ENCODE assay signal across 2 cellular contexts in genomic region chr1:212078826-212079225, GRCh38.
TF ChIP-seq lines count a peak whose summit lies in the region.

No MANE protein-coding gene starts in this region.

TF ChIP-seq in A549, 52 proteins besides CTCF, POLR2A, EP300 and RAD21:
- TF ChIP-seq CHD4 (IDR thresholded peaks at IDR 0.05; ENCODE audit: borderline replicate concordance) (no peak), CBX2 (IDR thresholded peaks at IDR 0.05; ENCODE audit: borderline replicate concordance, low read depth) (no peak), PHF8 (IDR thresholded peaks at IDR 0.05; ENCODE audit: borderline replicate concordance, low read depth) (no peak), MAFK (IDR thresholded peaks at IDR 0.05; ENCODE audit: partially characterized antibody) (no peak), MAZ (IDR thresholded peaks at IDR 0.05; ENCODE audit: borderline replicate concordance, low read depth, low read length) (no peak), CHD2 (IDR thresholded peaks at IDR 0.05; ENCODE audit: low read length, partially characterized antibody) (no peak), RCOR1 (IDR thresholded peaks at IDR 0.05; ENCODE audit: low read depth, low read length) (no peak), REST (IDR thresholded peaks at IDR 0.05) (no peak), MYC (IDR thresholded peaks at IDR 0.05; ENCODE audit: borderline replicate concordance, low read length) (no peak), ZC3H11A (IDR thresholded peaks at IDR 0.05) (no peak), EHF (CRISPR knock-in tag; IDR thresholded peaks at IDR 0.05) (no peak), MAX (IDR thresholded peaks at IDR 0.05) (no peak), ATOH8 (CRISPR knock-in tag; IDR thresholded peaks at IDR 0.05; ENCODE audit: low read depth) (no peak), SREBF2 (IDR thresholded peaks at IDR 0.05) (no peak), RARB (CRISPR knock-in tag; IDR thresholded peaks at IDR 0.05) (no peak), CEBPB (IDR thresholded peaks at IDR 0.05) (no peak), HOXB13 (CRISPR knock-in tag; IDR thresholded peaks at IDR 0.05; ENCODE audit: low read depth) (no peak)
- TF ChIP-seq, protein P1, sequence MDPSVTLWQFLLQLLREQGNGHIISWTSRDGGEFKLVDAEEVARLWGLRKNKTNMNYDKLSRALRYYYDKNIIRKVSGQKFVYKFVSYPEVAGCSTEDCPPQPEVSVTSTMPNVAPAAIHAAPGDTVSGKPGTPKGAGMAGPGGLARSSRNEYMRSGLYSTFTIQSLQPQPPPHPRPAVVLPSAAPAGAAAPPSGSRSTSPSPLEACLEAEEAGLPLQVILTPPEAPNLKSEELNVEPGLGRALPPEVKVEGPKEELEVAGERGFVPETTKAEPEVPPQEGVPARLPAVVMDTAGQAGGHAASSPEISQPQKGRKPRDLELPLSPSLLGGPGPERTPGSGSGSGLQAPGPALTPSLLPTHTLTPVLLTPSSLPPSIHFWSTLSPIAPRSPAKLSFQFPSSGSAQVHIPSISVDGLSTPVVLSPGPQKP (IDR thresholded peaks at IDR 0.05; ENCODE audit: low read depth, low read length), result no peak

TF ChIP-seq in HepG2, 621 proteins besides CTCF, POLR2A, EP300 and RAD21:
- TF ChIP-seq ZNF780A (CRISPR knock-in tag; IDR thresholded peaks at IDR 0.05) (no peak), STAT5B (CRISPR knock-in tag; IDR thresholded peaks at IDR 0.05) (no peak), SYNCRIP (IDR thresholded peaks at IDR 0.05; ENCODE audit: insufficient read depth, low read depth, low read length) (no peak), SATB2 (CRISPR knock-in tag; IDR thresholded peaks at IDR 0.05) (no peak), MAFG (CRISPR knock-in tag; IDR thresholded peaks at IDR 0.05) (no peak), ZNF263 (CRISPR knock-in tag; IDR thresholded peaks at IDR 0.05) (no peak), SSRP1 (CRISPR knock-in tag; IDR thresholded peaks at IDR 0.05) (no peak), HIVEP1 (CRISPR knock-in tag; IDR thresholded peaks at IDR 0.05) (no peak), MED13 (CRISPR knock-in tag; IDR thresholded peaks at IDR 0.05) (no peak), IKZF1 (IDR thresholded peaks at IDR 0.05) (no peak), SMARCC2 (IDR thresholded peaks at IDR 0.05) (no peak), PAX8 (CRISPR knock-in tag; IDR thresholded peaks at IDR 0.05; ENCODE audit: borderline replicate concordance) (no peak)
- TF ChIP-seq, protein P2, sequence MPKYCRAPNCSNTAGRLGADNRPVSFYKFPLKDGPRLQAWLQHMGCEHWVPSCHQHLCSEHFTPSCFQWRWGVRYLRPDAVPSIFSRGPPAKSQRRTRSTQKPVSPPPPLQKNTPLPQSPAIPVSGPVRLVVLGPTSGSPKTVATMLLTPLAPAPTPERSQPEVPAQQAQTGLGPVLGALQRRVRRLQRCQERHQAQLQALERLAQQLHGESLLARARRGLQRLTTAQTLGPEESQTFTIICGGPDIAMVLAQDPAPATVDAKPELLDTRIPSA (CRISPR knock-in tag; IDR thresholded peaks at IDR 0.05; ENCODE audit: borderline replicate concordance), result no peak
